ENCODE assay signal across 17 cellular contexts in genomic region chr5:112733586-112733985, GRCh38. TPM values are rescaled to one million over a fixed set of nuclear protein-coding genes. Genes with fewer than 3 reads are reported as not detected.
A peak's percentile ranks its signal among the peaks of the same experiment; 100 is the strongest.
DNase-seq lines count a peak whose midpoint lies in the region; ATAC-seq and TF ChIP-seq lines count a peak whose summit lies in the region.
"Had no signal": no experiment of that assay in that cellular context is flagged by ENCODE, and none has a peak within 500 bp of the region (broad histone marks: within the 10 kb centered on the region; RNA-seq: fewer than 3 reads in every experiment).

No MANE protein-coding gene starts in this region.

- H3K4me2 ChIP-seq in mammary epithelial cell (ENCODE audit: insufficient read depth, low read depth, low read length), result no peak overlapping the region

- 67% methylated on average over 1 of the region's 1 CpG for WGBS in mammary epithelial cell (ENCODE audit: low coverage, missing lambda C conversion rate)
- 97% methylated on average over 1 of the region's 1 CpG for WGBS in heart right ventricle, 2 donors

- H3K9ac ChIP-seq in mammary epithelial cell (ENCODE audit: insufficient read depth, low read length), result no peak overlapping the region

- ATAC-seq in heart right ventricle (no peak), HG02973 (IDR thresholded peaks at IDR 0.05; ENCODE audit: unreplicated experiment) (no peak)
- ATAC-seq: CD8-positive, alpha-beta T cell; HepG2 had no signal

- no peaks in the 10 kb centered on the region for H4K20me1 ChIP-seq in mammary epithelial cell (ENCODE audit: insufficient read depth, low read length)

- H3K27me3 ChIP-seq in mammary epithelial cell (ENCODE audit: insufficient read depth, low read length) (no peaks in the 10 kb centered on the region), breast epithelium (no peaks in the 10 kb centered on the region), heart right ventricle (no peaks in the 10 kb centered on the region)

- DNase-seq in mammary epithelial cell, result peak; percentile 8
- no peak for DNase-seq in breast epithelium (ENCODE audit: low spot score in 2 of 2)
- DNase-seq in M059J (ENCODE audit: low read depth), result peak; percentile 63
- DNase-seq in epithelial cell of esophagus (ENCODE audit: low read depth), result peak; percentile 11
- DNase-seq in coronary artery (ENCODE audit: low spot score), result no peak
- DNase-seq in heart right ventricle, result no peak
- no peak for DNase-seq in NCI-H524 (lab: John Stamatoyannopoulos, UW)
- DNase-seq: CD8-positive, alpha-beta T cell; COR-L47; DMS153; DMS79 treated with DMSO at 0.1 percent for 48 hours; GF-D8; GOT3; H9 had no signal

- CTCF ChIA-PET in mammary epithelial cell (lab: Charles Lee; ENCODE audit: low non-redundant PET), result no interaction called here

- H3K4me3 ChIP-seq in mammary epithelial cell (replicated peaks in 1 of 3; ENCODE audit: insufficient read depth in 1 of 3, low read depth in 2 of 3, low read length in 3 of 3), result no peak overlapping the region
- no peak overlapping the region for H3K4me3 ChIP-seq in breast epithelium
- H3K4me3 ChIP-seq in epithelial cell of esophagus (ENCODE audit: low read length), result no peak overlapping the region
- no peak overlapping the region for H3K4me3 ChIP-seq in coronary artery
- no peak overlapping the region for H3K4me3 ChIP-seq in heart right ventricle

- H3K4me1 ChIP-seq in mammary epithelial cell (ENCODE audit: insufficient read depth, low read length), result peaks cover 22% of the 10 kb centered on the region
- H3K4me1 ChIP-seq in breast epithelium, result no peaks in the 10 kb centered on the region
- H3K4me1 ChIP-seq in heart right ventricle, result peaks cover 0 to 26% (median 14%) of the 10 kb centered on the region in 9 donors

- dilution Hi-C loops in mammary epithelial cell (cut with HindIII; ENCODE audit: low sequenced_read_pairs), result no loop called here

- no peak for TF ChIP-seq POLR2A in breast epithelium (IDR thresholded peaks at IDR 0.05)

- TF ChIP-seq CTCF in mammary epithelial cell (conservative IDR thresholded peaks at IDR 0.05 in 1 of 2, IDR thresholded peaks at IDR 0.05 in 1 of 2; ENCODE audit: extremely low read depth in 1 of 2, insufficient read depth in 1 of 2, low read depth in 1 of 2, low read length in 2 of 2), result no peak
- TF ChIP-seq CTCF in breast epithelium (IDR thresholded peaks at IDR 0.05), result no peak
- TF ChIP-seq CTCF in epithelial cell of esophagus (IDR thresholded peaks at IDR 0.05; ENCODE audit: insufficient read depth, low read depth, low read length, missing control alignments), result no peak
- no peak for TF ChIP-seq CTCF in coronary artery (IDR thresholded peaks at IDR 0.05)
- no peak for TF ChIP-seq CTCF in heart right ventricle (IDR thresholded peaks at IDR 0.05)

- no peak overlapping the region for H2AFZ ChIP-seq in mammary epithelial cell (ENCODE audit: low read depth, low read length)

- intact Hi-C loops in mammary epithelial cell (cut with micrococcal nuclease) (no loop called here), breast epithelium (cut with DNase I; ENCODE audit: low total_unique reads) (no loop called here), heart right ventricle (cut with DNase I) (no loop called here)

- no peaks in the 10 kb centered on the region for H3K36me3 ChIP-seq in mammary epithelial cell (ENCODE audit: insufficient read depth, low read length)
- no peaks in the 10 kb centered on the region for H3K36me3 ChIP-seq in breast epithelium
- H3K36me3 ChIP-seq in heart right ventricle, result no peaks in the 10 kb centered on the region

- BruUV-seq in mammary epithelial cell (replicated peaks; lab: Mats Ljungman, UMichigan), result no TSS peak

- H3K79me2 ChIP-seq in mammary epithelial cell (ENCODE audit: insufficient read depth, low read length), result peaks cover 41% of the 10 kb centered on the region

- H3K9me3 ChIP-seq in mammary epithelial cell (replicated peaks; ENCODE audit: insufficient read depth, low read length) (no peaks in the 10 kb centered on the region), breast epithelium (no peaks in the 10 kb centered on the region), heart right ventricle (no peaks in the 10 kb centered on the region)

- H3K27ac ChIP-seq in mammary epithelial cell (ENCODE audit: insufficient read depth, low read depth, low read length), result no peak overlapping the region
- no peak overlapping the region for H3K27ac ChIP-seq in breast epithelium
- H3K27ac ChIP-seq in coronary artery, result no peak overlapping the region
- H3K27ac ChIP-seq in heart right ventricle, result no peak overlapping the region
- H3K27ac ChIP-seq: 22Rv1 had no signal

- in situ Hi-C loops in mammary epithelial cell (cut with MboI; ENCODE audit: low sequenced_read_pairs in 2 of 2), result no loop called here

RNA-seq across cellular contexts. Expression of gene APC, which starts 4.1 kb away (rescaled TPM):
- total RNA-seq in mammary epithelial cell (10 to 100 TPM; 29.6 to 63.3 TPM), breast epithelium (10 to 100 TPM; 51.5 to 73.9 (median 65.1) TPM), heart right ventricle (10 to 100 TPM; 28.5 to 47.6 (median 38.4) TPM)
- polyA plus RNA-seq in mammary epithelial cell (13.0 TPM), heart right ventricle (1 to 10 TPM; 3.1 to 5.3 TPM)
- 56.1 TPM for polyA minus RNA-seq in mammary epithelial cell
- total RNA-seq in M059J (2014; rRNA removed; shearing (Covaris generic)), result 18.7 and 28.1 TPM in 2 replicates

Comparison
In these comparisons a context has a peak if more than half of its experiments do, and no peak if none do; other contexts are left out.
1. DNase-seq: peak in mammary epithelial cell (single experiment), M059J (single experiment) and epithelial cell of esophagus (single experiment); none in breast epithelium (0 of 2), coronary artery (single experiment), heart right ventricle (0 of 2) and NCI-H524 (0 of 2).